Comparison of ENCODE assay signal across 14 cellular contexts in genomic region chr17:83194189-83194565, GRCh38.
A peak's percentile ranks its signal among the peaks of the same experiment; 100 is the strongest.
DNase-seq lines count a peak whose midpoint lies in the region; ATAC-seq and TF ChIP-seq lines count a peak whose summit lies in the region.
"Had no signal": no experiment of that assay in that cellular context is flagged by ENCODE, and none has a peak within 500 bp of the region (broad histone marks: within the 10 kb centered on the region; RNA-seq: fewer than 3 reads in every experiment).

No MANE protein-coding gene starts in this region.

- DNase-seq in activated CD4-positive, CD25-positive, alpha-beta regulatory T cell treated with anti-CD3 and anti-CD28 coated beads, Interleukin-2, amount 50 U/mL, for 72 hours, result peak; percentile 29
- DNase-seq in CD8-positive, alpha-beta T cell, result no peak
- DNase-seq in activated T-helper 2 cell treated with anti-CD3 and anti-CD28 coated beads, Interferon-gamma antibody, Interleukin-2, Interleukin-4, amounts not matched to agents 10 μg/mL and 5 μg/mL and 100 μg/mL, durations not matched to agents 14 hours and 24 hours and 36 hours (ENCODE audit: low spot score), result no peak
- DNase-seq in psoas muscle, result peak; percentile 11 to 47
- DNase-seq in ACHN, result no peak
- DNase-seq in COLO829 (ENCODE audit: low spot score), result no peak
- DNase-seq in epidermal melanocyte (ENCODE audit: insufficient read length, low spot score), result no peak
- DNase-seq: effector CD4-positive, alpha-beta T cell; foreskin fibroblast; NCI-H187 treated with DMSO at 0.1 percent for 48 hours; NCI-H526 treated with DMSO at 0.1 percent for 48 hours; SHP77 treated with DMSO at 0.1 percent for 48 hours had no signal

- H3K4me3 ChIP-seq in CD8-positive, alpha-beta T cell (ENCODE audit: low read depth, low read length), result no peak overlapping the region
- no peak overlapping the region for H3K4me3 ChIP-seq in psoas muscle
- H3K4me3 ChIP-seq: K562 had no signal

- in situ Hi-C loops in ACHN (cut with HindIII; ENCODE audit: low pct_ligation_motif_present, low pct_unique_long_range_greater_than_20kb, low sequenced_read_pairs), result no loop called here

- no peak for ATAC-seq in activated CD4-positive, CD25-positive, alpha-beta regulatory T cell treated with anti-CD3 and anti-CD28 coated beads, Interleukin-2, amount 50 U/mL, for 24 hours
- ATAC-seq in CD8-positive, alpha-beta T cell, result peak; percentile 8
- no peak for ATAC-seq in psoas muscle

- peaks cover 19% of the 10 kb centered on the region for H3K4me1 ChIP-seq in CD8-positive, alpha-beta T cell (ENCODE audit: insufficient read depth, low read length)
- peaks cover 13% of the 10 kb centered on the region for H3K4me1 ChIP-seq in psoas muscle

- POLR2A ChIA-PET in CD8-positive, alpha-beta T cell (lab: Charles Lee), result interaction anchor here (0.5 kb wide), 1 partner anchor 205 kb away, joined by 5 read pairs; no protein-coding TSS in a partner anchor

- no peaks in the 10 kb centered on the region for H3K27me3 Mint-ChIP-seq in CD8-positive, alpha-beta T cell (ENCODE audit: low read depth)
- H3K27me3 Mint-ChIP-seq in activated T-helper 2 cell treated with anti-CD3 and anti-CD28 coated beads, Interferon-gamma antibody, Interleukin-2, Interleukin-4, amounts not matched to agents 10 μg/mL and 5 μg/mL and 100 μg/mL, durations not matched to agents 14 hours and 24 hours and 36 hours (ENCODE audit: low read depth), result no peaks in the 10 kb centered on the region

- whole genome bisulfite sequencing in psoas muscle, 3 donors, result 81 to 87% (median 86%) methylated on average over 6 of the region's 6 CpGs

- intact Hi-C loops in CD8-positive, alpha-beta T cell (cut with DNase I, micrococcal nuclease), result no loop called here
- intact Hi-C loops in activated T-helper 2 cell treated with anti-CD3 and anti-CD28 coated beads, Interferon-gamma antibody, Interleukin-2, Interleukin-4, amounts not matched to agents 10 μg/mL and 5 μg/mL and 100 μg/mL, durations not matched to agents 14 hours and 24 hours and 36 hours (cut with micrococcal nuclease), result no loop called here
- intact Hi-C loops in psoas muscle (cut with DNase I), result no loop called here

- no peak overlapping the region for H3K4me3 Mint-ChIP-seq in CD8-positive, alpha-beta T cell
- no peak overlapping the region for H3K4me3 Mint-ChIP-seq in activated T-helper 2 cell treated with anti-CD3 and anti-CD28 coated beads, Interferon-gamma antibody, Interleukin-2, Interleukin-4, amounts not matched to agents 10 μg/mL and 5 μg/mL and 100 μg/mL, durations not matched to agents 14 hours and 24 hours and 36 hours (ENCODE audit: low read depth)

- TF ChIP-seq CTCF in CD8-positive, alpha-beta T cell (IDR thresholded peaks at IDR 0.05), result no peak
- no peak for TF ChIP-seq CTCF in psoas muscle (IDR thresholded peaks at IDR 0.05)

- CTCF ChIA-PET in CD8-positive, alpha-beta T cell (lab: Charles Lee), result no interaction called here

- H3K27me3 ChIP-seq in CD8-positive, alpha-beta T cell (ENCODE audit: insufficient read depth, low read length), result no peaks in the 10 kb centered on the region
- H3K27me3 ChIP-seq in psoas muscle (ENCODE audit: insufficient read depth in 3 of 3, low read length in 2 of 3), result peaks cover 0 to 10% (median 2%) of the 10 kb centered on the region in 3 donors

- H3K27ac ChIP-seq in CD8-positive, alpha-beta T cell (ENCODE audit: low read depth, low read length), result no peak overlapping the region
- H3K27ac ChIP-seq in psoas muscle, result no peak overlapping the region

- peaks cover 25% of the 10 kb centered on the region for H3K4me1 Mint-ChIP-seq in CD8-positive, alpha-beta T cell (ENCODE audit: low read depth)
- peaks cover 24% of the 10 kb centered on the region for H3K4me1 Mint-ChIP-seq in activated T-helper 2 cell treated with anti-CD3 and anti-CD28 coated beads, Interferon-gamma antibody, Interleukin-2, Interleukin-4, amounts not matched to agents 10 μg/mL and 5 μg/mL and 100 μg/mL, durations not matched to agents 14 hours and 24 hours and 36 hours (ENCODE audit: low read depth)

- no peaks in the 10 kb centered on the region for H3K9me3 Mint-ChIP-seq in CD8-positive, alpha-beta T cell
- H3K9me3 Mint-ChIP-seq in activated T-helper 2 cell treated with anti-CD3 and anti-CD28 coated beads, Interferon-gamma antibody, Interleukin-2, Interleukin-4, amounts not matched to agents 10 μg/mL and 5 μg/mL and 100 μg/mL, durations not matched to agents 14 hours and 24 hours and 36 hours, result no peaks in the 10 kb centered on the region

- H3K27ac Mint-ChIP-seq in CD8-positive, alpha-beta T cell, result no peak overlapping the region
- peak overlapping the region; percentile 71 for H3K27ac Mint-ChIP-seq in activated T-helper 2 cell treated with anti-CD3 and anti-CD28 coated beads, Interferon-gamma antibody, Interleukin-2, Interleukin-4, amounts not matched to agents 10 μg/mL and 5 μg/mL and 100 μg/mL, durations not matched to agents 14 hours and 24 hours and 36 hours

- H3K36me3 Mint-ChIP-seq in CD8-positive, alpha-beta T cell, result no peaks in the 10 kb centered on the region
- H3K36me3 Mint-ChIP-seq in activated T-helper 2 cell treated with anti-CD3 and anti-CD28 coated beads, Interferon-gamma antibody, Interleukin-2, Interleukin-4, amounts not matched to agents 10 μg/mL and 5 μg/mL and 100 μg/mL, durations not matched to agents 14 hours and 24 hours and 36 hours (ENCODE audit: low read depth), result no peaks in the 10 kb centered on the region

- H3K9me3 ChIP-seq in CD8-positive, alpha-beta T cell (ENCODE audit: low read length), result no peaks in the 10 kb centered on the region
- H3K9me3 ChIP-seq in psoas muscle, result no peaks in the 10 kb centered on the region

- H3K36me3 ChIP-seq in CD8-positive, alpha-beta T cell (ENCODE audit: insufficient read depth, low read length), result no peaks in the 10 kb centered on the region
- H3K36me3 ChIP-seq in psoas muscle (ENCODE audit: insufficient read depth in 1 of 2, low read depth in 1 of 2), result no peaks in the 10 kb centered on the region

Comparison
In these comparisons a context has a peak if more than half of its experiments do, and no peak if none do; other contexts are left out.
1. DNase-seq: peak in activated CD4-positive, CD25-positive, alpha-beta regulatory T cell treated with anti-CD3 and anti-CD28 coated beads, Interleukin-2, amount 50 U/mL, for 72 hours (single experiment) and psoas muscle (2 of 2); none in CD8-positive, alpha-beta T cell (0 of 7), activated T-helper 2 cell treated with anti-CD3 and anti-CD28 coated beads, Interferon-gamma antibody, Interleukin-2, Interleukin-4, amounts not matched to agents 10 μg/mL and 5 μg/mL and 100 μg/mL, durations not matched to agents 14 hours and 24 hours and 36 hours (single experiment), ACHN (single experiment), COLO829 (single experiment) and epidermal melanocyte (single experiment).